In genomic region chr22:49589811-49590210, GRCh38 we compare ENCODE assay signal across 22 cellular contexts.
A peak's percentile ranks its signal among the peaks of the same experiment; 100 is the strongest.
DNase-seq lines count a peak whose midpoint lies in the region; ATAC-seq and TF ChIP-seq lines count a peak whose summit lies in the region.
"Had no signal": no experiment of that assay in that cellular context is flagged by ENCODE, and none has a peak within 500 bp of the region (broad histone marks: within the 10 kb centered on the region; RNA-seq: fewer than 3 reads in every experiment).

No MANE protein-coding gene starts in this region.

- intact Hi-C loops in aorta (cut with DNase I) = no loop called here

- no peak for ATAC-seq in activated naive CD4-positive, alpha-beta T cell treated with anti-CD3 and anti-CD28 coated beads, Interleukin-2, amount 50 U/mL, for 72 hours
- ATAC-seq in esophagus mucosa = peak; percentile 13
- peak; percentile 16 for ATAC-seq in omental fat pad (ENCODE audit: low FRiP score)
- no peak for ATAC-seq in aorta (ENCODE audit: low FRiP score)
- no peak for ATAC-seq in GM19023 (IDR thresholded peaks at IDR 0.05; ENCODE audit: unreplicated experiment)
- ATAC-seq: GM23338, PC-3, Right ventricle myocardium inferior had no signal

- peak; percentile 15 for DNase-seq in activated naive CD4-positive, alpha-beta T cell treated with anti-CD3 and anti-CD28 coated beads, Interleukin-2, amount 10 ng/mL, durations not matched to agents 7 days and 5 days
- DNase-seq in activated naive CD4-positive, alpha-beta T cell treated with anti-CD3 and anti-CD28 coated beads, Interleukin-2, amount 50 U/mL, for 72 hours (ENCODE audit: low spot score in 2 of 2) = no peak
- DNase-seq in omental fat pad (ENCODE audit: low spot score) (no peak), aorta (peak; percentile 36 to 60), endodermal cell (no peak)
- DNase-seq: CD4-positive, CD25-positive, alpha-beta regulatory T cell; DMS53; HFFc6; IMR-90; KG1; MG63; NCI-H2029; NCI-H446; NCI-H524 treated with DMSO at 0.1 percent for 48 hours; NCI-H774; PC-3 had no signal

- H3K4me3 Mint-ChIP-seq in activated naive CD4-positive, alpha-beta T cell treated with anti-CD3 and anti-CD28 coated beads, Interleukin-2, amount 10 ng/mL, durations not matched to agents 7 days and 5 days = no peak overlapping the region
- H3K4me3 Mint-ChIP-seq in endodermal cell = no peak overlapping the region
- H3K4me3 Mint-ChIP-seq: CD4-positive, CD25-positive, alpha-beta regulatory T cell; GM23338; HFFc6 had no signal

- TF ChIP-seq CTCF in omental fat pad (IDR thresholded peaks at IDR 0.05) (no peak), endodermal cell (conservative IDR thresholded peaks at IDR 0.05) (no peak)

- H3K4me3 ChIP-seq in aorta (ENCODE audit: low read length in 2 of 2) (no peak overlapping the region), endodermal cell (ENCODE audit: low read length) (no peak overlapping the region)
- H3K4me3 ChIP-seq: GM23338, HAP-1, MG63, SJSA1 had no signal

- H3K9ac ChIP-seq in endodermal cell (ENCODE audit: extremely low read depth, low read length, poor library complexity, severe bottlenecking) = no peak overlapping the region

- H3K9me3 ChIP-seq in aorta (ENCODE audit: control insufficient read depth, low read length) (peaks cover 5% of the 10 kb centered on the region), endodermal cell (ENCODE audit: control insufficient read depth, low read length) (peaks cover 23% of the 10 kb centered on the region)
- H3K9me3 ChIP-seq: HAP-1, MG63 had no signal

- peaks cover 1% of the 10 kb centered on the region for H3K9me3 Mint-ChIP-seq in activated naive CD4-positive, alpha-beta T cell treated with anti-CD3 and anti-CD28 coated beads, Interleukin-2, amount 10 ng/mL, durations not matched to agents 7 days and 5 days
- no peaks in the 10 kb centered on the region for H3K9me3 Mint-ChIP-seq in activated naive CD4-positive, alpha-beta T cell treated with anti-CD3 and anti-CD28 coated beads, Interleukin-2, amount 50 U/mL, for 72 hours
- H3K9me3 Mint-ChIP-seq in endodermal cell = peaks cover 24% of the 10 kb centered on the region
- H3K9me3 Mint-ChIP-seq: CD4-positive, CD25-positive, alpha-beta regulatory T cell; GM23338 had no signal

- H3K36me3 ChIP-seq in aorta (ENCODE audit: control insufficient read depth in 1 of 2, insufficient read depth in 2 of 2, low read length in 1 of 2) (no peaks in the 10 kb centered on the region), endodermal cell (ENCODE audit: control insufficient read depth, insufficient read depth, low read length) (no peaks in the 10 kb centered on the region)
- H3K36me3 ChIP-seq: MG63, SJSA1 had no signal

- H3K27ac ChIP-seq in aorta (ENCODE audit: low read depth in 1 of 2, low read length in 2 of 2) (no peak overlapping the region), endodermal cell (ENCODE audit: low read depth, low read length) (no peak overlapping the region)
- H3K27ac ChIP-seq: SJSA1 had no signal

- no peaks in the 10 kb centered on the region for H3K27me3 Mint-ChIP-seq in activated naive CD4-positive, alpha-beta T cell treated with anti-CD3 and anti-CD28 coated beads, Interleukin-2, amount 10 ng/mL, durations not matched to agents 7 days and 5 days
- H3K27me3 Mint-ChIP-seq in endodermal cell (ENCODE audit: insufficient read depth) = no peaks in the 10 kb centered on the region
- H3K27me3 Mint-ChIP-seq: CD4-positive, CD25-positive, alpha-beta regulatory T cell had no signal

- WGBS in aorta, 2 donors = 82 to 83% methylated on average over 18 of the region's 18 CpGs
- WGBS in endodermal cell (ENCODE audit: insufficient coverage in 1 of 2, insufficient read length in 1 of 2), 2 experiments = 92 to 97% methylated on average over 5 to 18 of the region's 18 CpGs

- H3K27ac Mint-ChIP-seq in activated naive CD4-positive, alpha-beta T cell treated with anti-CD3 and anti-CD28 coated beads, Interleukin-2, amount 10 ng/mL, durations not matched to agents 7 days and 5 days = no peak overlapping the region
- H3K27ac Mint-ChIP-seq in activated naive CD4-positive, alpha-beta T cell treated with anti-CD3 and anti-CD28 coated beads, Interleukin-2, amount 50 U/mL, for 72 hours = peak overlapping the region in 1 of 2 donors; percentile 75
- H3K27ac Mint-ChIP-seq in endodermal cell = no peak overlapping the region
- H3K27ac Mint-ChIP-seq: CD4-positive, CD25-positive, alpha-beta regulatory T cell; GM23338; HFFc6 had no signal

- no peaks in the 10 kb centered on the region for H3K4me1 Mint-ChIP-seq in activated naive CD4-positive, alpha-beta T cell treated with anti-CD3 and anti-CD28 coated beads, Interleukin-2, amount 10 ng/mL, durations not matched to agents 7 days and 5 days
- no peaks in the 10 kb centered on the region for H3K4me1 Mint-ChIP-seq in endodermal cell

- H3K27me3 ChIP-seq in aorta (ENCODE audit: control insufficient read depth in 1 of 2, insufficient read depth in 2 of 2, low read length in 1 of 2) (no peaks in the 10 kb centered on the region), endodermal cell (ENCODE audit: control insufficient read depth, insufficient read depth, low read length, poor library complexity, severe bottlenecking) (no peaks in the 10 kb centered on the region)
- H3K27me3 ChIP-seq: SJSA1 had no signal

- H3K36me3 Mint-ChIP-seq in activated naive CD4-positive, alpha-beta T cell treated with anti-CD3 and anti-CD28 coated beads, Interleukin-2, amount 10 ng/mL, durations not matched to agents 7 days and 5 days = no peaks in the 10 kb centered on the region
- no peaks in the 10 kb centered on the region for H3K36me3 Mint-ChIP-seq in activated naive CD4-positive, alpha-beta T cell treated with anti-CD3 and anti-CD28 coated beads, Interleukin-2, amount 50 U/mL, for 72 hours
- no peaks in the 10 kb centered on the region for H3K36me3 Mint-ChIP-seq in endodermal cell (ENCODE audit: low read depth)
- H3K36me3 Mint-ChIP-seq: CD4-positive, CD25-positive, alpha-beta regulatory T cell had no signal

- no peaks in the 10 kb centered on the region for H3K4me1 ChIP-seq in aorta (ENCODE audit: control insufficient read depth in 1 of 2, insufficient read depth in 2 of 2, low read length in 2 of 2)
- H3K4me1 ChIP-seq in endodermal cell (ENCODE audit: control insufficient read depth, insufficient read depth, low read length) = peaks cover 5% of the 10 kb centered on the region
- H3K4me1 ChIP-seq: HAP-1, SJSA1 had no signal

- CTCF ChIA-PET in activated naive CD4-positive, alpha-beta T cell treated with anti-CD3 and anti-CD28 coated beads, Interleukin-2, amount 10 ng/mL, durations not matched to agents 7 days and 5 days (lab: Charles Lee) = no interaction called here

Comparison
In these comparisons a context has a peak if more than half of its experiments do, and no peak if none do; other contexts are left out.
1. DNase-seq: peak in activated naive CD4-positive, alpha-beta T cell treated with anti-CD3 and anti-CD28 coated beads, Interleukin-2, amount 10 ng/mL, durations not matched to agents 7 days and 5 days (single experiment) and aorta (2 of 2); none in activated naive CD4-positive, alpha-beta T cell treated with anti-CD3 and anti-CD28 coated beads, Interleukin-2, amount 50 U/mL, for 72 hours (0 of 2), omental fat pad (single experiment) and endodermal cell (single experiment).
2. ATAC-seq: peak in esophagus mucosa (single experiment) and omental fat pad (single experiment); none in activated naive CD4-positive, alpha-beta T cell treated with anti-CD3 and anti-CD28 coated beads, Interleukin-2, amount 50 U/mL, for 72 hours (0 of 2), aorta (single experiment) and GM19023 (single experiment).